ENCODE assay signal across 8 cellular contexts in genomic region chr5:119435436-119436132, GRCh38. TPM values are rescaled to one million over a fixed set of nuclear protein-coding genes. Genes with fewer than 3 reads are reported as not detected.
A peak's percentile ranks its signal among the peaks of the same experiment; 100 is the strongest.
DNase-seq lines count a peak whose midpoint lies in the region; ATAC-seq and TF ChIP-seq lines count a peak whose summit lies in the region.

No MANE protein-coding gene starts in this region.

- no peaks in the 10 kb centered on the region for H3K36me3 ChIP-seq in OCI-LY7 (ENCODE audit: insufficient read depth, low read length)

- H3K9me2 ChIP-seq in OCI-LY7 (ENCODE audit: insufficient read depth, low read length), result no peaks in the 10 kb centered on the region

- CTCF ChIA-PET in OCI-LY7 (lab: Charles Lee; ENCODE audit: unreplicated experiment), result interaction anchor here (0.5 to 1.5 kb wide), 4 partner anchors 23 to 447 kb away, joined by 3 to 7 read pairs (median 4); partner anchors contain the start of gene DTWD2

- no peak overlapping the region for H3K27ac ChIP-seq in OCI-LY7 (ENCODE audit: low read depth, low read length, poor library complexity, severe bottlenecking)

- ATAC-seq in HG02943 (IDR thresholded peaks at IDR 0.05; ENCODE audit: low read depth, unreplicated experiment), result peak; percentile 97

- no peaks in the 10 kb centered on the region for H3K4me1 ChIP-seq in OCI-LY7 (ENCODE audit: insufficient read depth, low read length, poor library complexity, severe bottlenecking)

- intact Hi-C loops in OCI-LY7 (cut with micrococcal nuclease; ENCODE audit: unreplicated experiment), result loop anchor here (1.0 kb wide), 2 partner anchors 413 to 447 kb away; partner anchors contain the start of gene DTWD2

- no TSS peak for BruUV-seq in OCI-LY7 (replicated peaks; lab: Mats Ljungman, UMichigan)

- H3K9me3 ChIP-seq in OCI-LY7 (ENCODE audit: low read length), result 0 out of 2 replicates have a peak, but pooled peaks cover 4% of the 10 kb centered on the region

- TF ChIP-seq CTCF in OCI-LY7 (conservative IDR thresholded peaks at IDR 0.05; ENCODE audit: low read length), result peak; percentile 92
- TF ChIP-seq CTCF in retinal pigment epithelial cell (conservative IDR thresholded peaks at IDR 0.05; ENCODE audit: low read depth, low read length), result peak; percentile 83

- no peaks in the 10 kb centered on the region for H3K79me2 ChIP-seq in OCI-LY7 (ENCODE audit: insufficient read depth, low read depth, low read length)

- DNase-seq in NCI-H524 (lab: John Stamatoyannopoulos, UW), result peak; percentile 5 to 34
- DNase-seq in NCI-H524 treated with DMSO at 0.1 percent for 48 hours (lab: John Stamatoyannopoulos, UW), result no peak
- DNase-seq in OCI-LY7 (ENCODE audit: low spot score), result peak; percentile 80
- DNase-seq in activated T-helper 1 cell treated with Interleukin-2 at 50 U/mL for 16 hours (ENCODE audit: low read depth), result peak; percentile 51
- DNase-seq in germinal center (ENCODE audit: low spot score), result peak; percentile 56
- no peak for DNase-seq in retinal pigment epithelial cell (ENCODE audit: low read depth)
- no peak for DNase-seq in NCI-H345 treated with DMSO at 0.1 percent for 48 hours (lab: John Stamatoyannopoulos, UW; ENCODE audit: unreplicated experiment)

- POLR2A ChIA-PET in OCI-LY7 (lab: Charles Lee), result interaction anchor here (0.6 to 1.2 kb wide), 5 partner anchors 10 to 161 kb away, joined by 3 to 5 read pairs (median 3); no protein-coding TSS in a partner anchor

- H4K20me1 ChIP-seq in OCI-LY7 (ENCODE audit: insufficient read depth, low read length), result no peaks in the 10 kb centered on the region

- H3K4me3 ChIP-seq in OCI-LY7 (ENCODE audit: low read depth, low read length, poor library complexity, severe bottlenecking) (no peak overlapping the region), retinal pigment epithelial cell (ENCODE audit: low read length) (no peak overlapping the region)

- H3K4me2 ChIP-seq in OCI-LY7 (ENCODE audit: low read length), result no peak overlapping the region

- H2AFZ ChIP-seq in OCI-LY7 (ENCODE audit: low read length), result peak overlapping the region; percentile 34; the same call in 1 of the 2 replicates

RNA-seq across cellular contexts. Expression of gene HSD17B4, which starts 16.7 kb away (rescaled TPM):
- 55.4 and 81.4 TPM in 2 replicates for total RNA-seq in OCI-LY7 (2014; rRNA removed; shearing (Covaris generic))
- total RNA-seq in OCI-LY7 (2022), result 99.9 and 145 TPM in 2 replicates

Comparison
In these comparisons a context has a peak if more than half of its experiments do, and no peak if none do; other contexts are left out.
1. DNase-seq: peak in NCI-H524 (2 of 2), OCI-LY7 (single experiment), activated T-helper 1 cell treated with Interleukin-2 at 50 U/mL for 16 hours (single experiment) and germinal center (single experiment); none in NCI-H524 treated with DMSO at 0.1 percent for 48 hours (single experiment), retinal pigment epithelial cell (single experiment) and NCI-H345 treated with DMSO at 0.1 percent for 48 hours (single experiment).